In genomic region chr7:66099551-66100407, GRCh38 we compare ENCODE assay signal across 8 cellular contexts. TPM values are rescaled to one million over a fixed set of nuclear protein-coding genes. Genes with fewer than 3 reads are reported as not detected.
DNase-seq lines count a peak whose midpoint lies in the region; ATAC-seq lines count a peak whose summit lies in the region.

No MANE protein-coding gene starts in this region.

- peak overlapping the region; percentile 24 for H3K4me3 ChIP-seq in effector memory CD4-positive, alpha-beta T cell (ENCODE audit: insufficient read depth, low read depth, low read length, poor library complexity, severe bottlenecking)
- H3K4me3 ChIP-seq in mesodermal cell (ENCODE audit: extremely low read depth, insufficient read depth, low read length, poor library complexity, severe bottlenecking): peak overlapping the region; percentile 27

- peaks cover 3% of the 10 kb centered on the region for H3K4me1 ChIP-seq in effector memory CD4-positive, alpha-beta T cell (ENCODE audit: control insufficient read depth, insufficient read depth, low read length, poor library complexity, severe bottlenecking)
- no peaks in the 10 kb centered on the region for H3K4me1 ChIP-seq in mesodermal cell (ENCODE audit: control insufficient read depth, insufficient read depth, low read length, poor library complexity, severe bottlenecking)

- H3K36me3 ChIP-seq in effector memory CD4-positive, alpha-beta T cell (ENCODE audit: control insufficient read depth, insufficient read depth, low read length): no peaks in the 10 kb centered on the region
- no peaks in the 10 kb centered on the region for H3K36me3 ChIP-seq in mesodermal cell (ENCODE audit: control insufficient read depth, insufficient read depth, low read length)

- H3K27me3 ChIP-seq in effector memory CD4-positive, alpha-beta T cell (replicated peaks; ENCODE audit: control insufficient read depth, insufficient read depth, low read length, poor library complexity, severe bottlenecking): no peaks in the 10 kb centered on the region

- peak; percentile 96 for DNase-seq in ACHN
- peak; percentile 15 for DNase-seq in NCI-H524 treated with DMSO at 0.1 percent for 48 hours (lab: John Stamatoyannopoulos, UW)
- peak; percentile 6 for DNase-seq in activated CD4-positive, alpha-beta T cell treated with anti-CD3 and anti-CD28 coated beads, Interleukin-2, amount 50 U/mL, for 1 hour
- peak in 2 of 3 donors; percentile 7 to 8 for DNase-seq in effector memory CD4-positive, alpha-beta T cell
- peak in 27 of 49 donors; percentile 4 to 55 (median 16) for DNase-seq in substantia nigra (lab: John Stamatoyannopoulos, UW)

- 4 to 6% methylated on average over 15 of the region's 15 CpGs for WGBS in mesodermal cell (ENCODE audit: insufficient coverage in 2 of 2), 2 experiments

- ATAC-seq in GM18858 (IDR thresholded peaks at IDR 0.05; ENCODE audit: unreplicated experiment) (peak; percentile 79), HG03097 (IDR thresholded peaks at IDR 0.05; ENCODE audit: low FRiP score, unreplicated experiment) (peak; percentile 73)

- H3K9me3 ChIP-seq in effector memory CD4-positive, alpha-beta T cell (ENCODE audit: control insufficient read depth, low read length): no peaks in the 10 kb centered on the region
- no peaks in the 10 kb centered on the region for H3K9me3 ChIP-seq in mesodermal cell (ENCODE audit: control insufficient read depth, low read length)

- in situ Hi-C loops in ACHN (cut with HindIII; ENCODE audit: low pct_ligation_motif_present, low pct_unique_long_range_greater_than_20kb, low sequenced_read_pairs): no loop called here

- H3K27ac ChIP-seq in effector memory CD4-positive, alpha-beta T cell (ENCODE audit: insufficient read depth, low read length, poor library complexity, severe bottlenecking): peak overlapping the region; percentile 42
- H3K27ac ChIP-seq in mesodermal cell (ENCODE audit: low read depth, low read length, severe bottlenecking) (peak overlapping the region; percentile 72), substantia nigra (ENCODE audit: low read depth, low read length, poor library complexity, severe bottlenecking) (peak overlapping the region; percentile 49)

RNA-seq across cellular contexts. Expression of gene CRCP, which starts 14.9 kb away (rescaled TPM):
- polyA plus RNA-seq in mesodermal cell (2013, experiment 1 of 2): 15.3 TPM
- 13.6 TPM for polyA plus RNA-seq in mesodermal cell (2013, experiment 2 of 2)

RNA-seq across cellular contexts. Expression of gene ASL, which starts 24.2 kb away (rescaled TPM):
- 22.3 TPM for polyA plus RNA-seq in mesodermal cell (2013, experiment 1 of 2)
- polyA plus RNA-seq in mesodermal cell (2013, experiment 2 of 2): 18.0 TPM

Comparison
In these comparisons a context has a peak if more than half of its experiments do, and no peak if none do; other contexts are left out.
1. Peak in every context shown above with its lines: DNase-seq, ATAC-seq, H3K4me3 ChIP-seq and H3K27ac ChIP-seq.
2. DNase-seq: peak in every context shown above with its lines; median percentile 96 in ACHN; 16 in substantia nigra; 15 in NCI-H524 treated with DMSO at 0.1 percent for 48 hours; 8 in effector memory CD4-positive, alpha-beta T cell; 6 in activated CD4-positive, alpha-beta T cell treated with anti-CD3 and anti-CD28 coated beads, Interleukin-2, amount 50 U/mL, for 1 hour.